Comparison of ENCODE assay signal across 8 cellular contexts in the genomic region with DNA sequence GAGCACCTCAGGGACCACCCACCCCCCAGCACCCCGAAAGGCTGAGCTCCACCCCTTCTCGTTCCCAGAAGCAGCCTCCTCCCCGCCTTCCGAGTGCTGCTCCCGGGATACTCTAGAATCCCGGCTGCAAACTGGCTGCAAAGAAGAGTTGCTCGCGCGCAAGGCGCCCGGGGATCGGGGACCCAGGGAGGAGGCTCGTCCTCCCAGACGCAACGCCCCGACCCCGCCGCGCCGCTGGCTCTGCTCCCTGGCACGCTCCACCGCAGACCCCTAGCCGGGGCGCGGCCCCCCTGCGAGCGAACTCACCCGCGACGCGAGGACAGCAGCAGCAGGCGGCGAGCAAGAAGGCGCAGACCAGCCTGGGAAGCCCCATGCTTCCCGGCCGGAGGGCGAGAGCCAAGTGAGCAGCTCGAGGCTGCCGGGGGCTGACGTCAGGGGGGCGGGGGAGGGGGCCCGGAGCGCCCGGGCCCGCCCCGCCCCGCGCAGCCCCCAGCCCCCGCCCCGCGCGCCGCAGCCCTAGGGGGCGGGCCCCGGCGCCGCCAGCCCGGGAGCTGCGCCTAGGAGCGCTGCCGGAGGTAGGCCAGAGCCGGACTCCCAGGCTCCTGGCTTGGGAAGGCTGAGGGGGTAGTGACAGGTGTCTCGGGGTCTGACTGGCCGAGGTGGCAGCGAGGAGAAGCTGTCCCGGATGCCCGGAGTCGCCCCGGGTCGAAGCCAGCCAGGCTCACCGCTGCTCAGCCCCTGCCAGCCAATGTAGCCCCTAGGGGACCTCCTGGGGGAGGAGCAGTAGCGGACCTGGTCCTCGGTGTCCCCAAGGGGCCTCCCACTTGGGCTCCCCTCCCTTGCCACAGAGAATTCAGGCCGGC. TPM values are rescaled to one million over a fixed set of nuclear protein-coding genes. Genes with fewer than 3 reads are reported as not detected.
DNase-seq lines count a peak whose midpoint lies in the region; ATAC-seq and TF ChIP-seq lines count a peak whose summit lies in the region.

A gene with protein sequence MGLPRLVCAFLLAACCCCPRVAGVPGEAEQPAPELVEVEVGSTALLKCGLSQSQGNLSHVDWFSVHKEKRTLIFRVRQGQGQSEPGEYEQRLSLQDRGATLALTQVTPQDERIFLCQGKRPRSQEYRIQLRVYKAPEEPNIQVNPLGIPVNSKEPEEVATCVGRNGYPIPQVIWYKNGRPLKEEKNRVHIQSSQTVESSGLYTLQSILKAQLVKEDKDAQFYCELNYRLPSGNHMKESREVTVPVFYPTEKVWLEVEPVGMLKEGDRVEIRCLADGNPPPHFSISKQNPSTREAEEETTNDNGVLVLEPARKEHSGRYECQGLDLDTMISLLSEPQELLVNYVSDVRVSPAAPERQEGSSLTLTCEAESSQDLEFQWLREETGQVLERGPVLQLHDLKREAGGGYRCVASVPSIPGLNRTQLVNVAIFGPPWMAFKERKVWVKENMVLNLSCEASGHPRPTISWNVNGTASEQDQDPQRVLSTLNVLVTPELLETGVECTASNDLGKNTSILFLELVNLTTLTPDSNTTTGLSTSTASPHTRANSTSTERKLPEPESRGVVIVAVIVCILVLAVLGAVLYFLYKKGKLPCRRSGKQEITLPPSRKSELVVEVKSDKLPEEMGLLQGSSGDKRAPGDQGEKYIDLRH (minus strand): TSS at position 402 of the 863 bp plus-strand sequence. CDS start 29 bp downstream, at position 373.

- H3K4me2 ChIP-seq in smooth muscle cell = peak within 1 kb of the TSS; percentile 100

- H3K36me3 ChIP-seq in body of pancreas (replicated peaks in 1 of 2; ENCODE audit: insufficient read depth in 1 of 2, low read depth in 2 of 2) (no peaks in the 10 kb centered on the region), smooth muscle cell (ENCODE audit: low read depth) (no peaks in the 10 kb centered on the region)

- H3K79me2 ChIP-seq in smooth muscle cell (ENCODE audit: low read depth) = no peaks in the 10 kb centered on the region

- no peak for TF ChIP-seq CTCF in body of pancreas (IDR thresholded peaks at IDR 0.05)
- TF ChIP-seq CTCF in smooth muscle cell (IDR thresholded peaks at IDR 0.05; ENCODE audit: borderline replicate concordance, insufficient read depth, poor library complexity, severe bottlenecking) = peak; percentile 4

- peak within 1 kb of the TSS; percentile 74 to 80 (median 78) for H3K27ac ChIP-seq in body of pancreas
- peak within 1 kb of the TSS; percentile 69 for H3K27ac ChIP-seq in smooth muscle cell (ENCODE audit: low read depth)

- H3K27me3 ChIP-seq in body of pancreas = peaks cover 0 to 7% of the 10 kb centered on the region in 2 donors
- H3K27me3 ChIP-seq in smooth muscle cell (ENCODE audit: low read depth) = no peaks in the 10 kb centered on the region

- peak within 1 kb of the TSS; percentile 43 for H3K9ac ChIP-seq in smooth muscle cell (ENCODE audit: low read depth)

- peak; percentile 17 for TF ChIP-seq POLR2A in GM10847 (IDR thresholded peaks at IDR 0.05; ENCODE audit: extremely low read depth, insufficient read length)
- peak; percentile 40 to 60 (median 50) for TF ChIP-seq POLR2A in body of pancreas (IDR thresholded peaks at IDR 0.05)

- peak within 1 kb of the TSS in 1 of 2 donors; percentile 41 for H3K4me3 ChIP-seq in body of pancreas
- peak within 1 kb of the TSS; percentile 73 for H3K4me3 ChIP-seq in smooth muscle cell

- H3K9me3 ChIP-seq in body of pancreas = no peaks in the 10 kb centered on the region
- H3K9me3 ChIP-seq in smooth muscle cell (replicated peaks; ENCODE audit: low read depth) = no peaks in the 10 kb centered on the region

- ATAC-seq in body of pancreas (peak; percentile 23), GM19452 (IDR thresholded peaks at IDR 0.05; ENCODE audit: unreplicated experiment) (no peak), HG03025 (IDR thresholded peaks at IDR 0.05; ENCODE audit: low FRiP score, unreplicated experiment) (no peak)

- H3K4me1 ChIP-seq in body of pancreas (peaks cover 53% of the 10 kb centered on the region), smooth muscle cell (ENCODE audit: low read depth) (peaks cover 61% of the 10 kb centered on the region)

- H3F3A ChIP-seq in smooth muscle cell (ENCODE audit: low read depth) = peaks cover 34% of the 10 kb centered on the region

- H4K20me1 ChIP-seq in smooth muscle cell (ENCODE audit: low read depth) = no peaks in the 10 kb centered on the region

- peak within 1 kb of the TSS; percentile 77 for H2AFZ ChIP-seq in smooth muscle cell (ENCODE audit: low read depth)

- intact Hi-C loops in body of pancreas (cut with DNase I) = no loop called here

- peak; percentile 65 for DNase-seq in NCI-H1436 (lab: John Stamatoyannopoulos, UW)
- DNase-seq in body of pancreas = peak in 3 of 4 donors; percentile 11 to 44 (median 41)
- peak; percentile 82 for DNase-seq in iPS-NIHi7 (ENCODE audit: extremely low spot score)
- DNase-seq in smooth muscle cell (lab: John Stamatoyannopoulos, UW; ENCODE audit: unreplicated experiment) = no peak
- no peak for DNase-seq in SW 1271 (lab: John Stamatoyannopoulos, UW)

- whole genome bisulfite sequencing in body of pancreas, 2 donors = 5% methylated on average over 58 of the region's 74 CpGs; no CpG with 5 or more reads in 1 of the 2 donors
- 2% methylated on average over 61 of the region's 74 CpGs for WGBS in smooth muscle cell (ENCODE audit: low lambda C conversion rate)

RNA-seq across cellular contexts. Expression of the gene that starts here (rescaled TPM):
- total RNA-seq in body of pancreas = 100 to 1,000 TPM in 1 of 2 donors, 10 to 100 TPM in 1; 75.0 to 205 TPM
- 138 and 160 TPM in 2 replicates for total RNA-seq in smooth muscle cell
- 30.7 and 32.1 TPM in 2 replicates for polyA plus RNA-seq in smooth muscle cell

Comparison
In these comparisons a context has a peak if more than half of its experiments do, and no peak if none do; other contexts are left out.
1. DNase-seq: peak in NCI-H1436 (single experiment), body of pancreas (3 of 4) and iPS-NIHi7 (single experiment); none in smooth muscle cell (single experiment) and SW 1271 (0 of 2).